17 cellular contexts compared by ENCODE assay signal in genomic region chr2:240730506-240731326, GRCh38. TPM values are rescaled to one million over a fixed set of nuclear protein-coding genes. Genes with fewer than 3 reads are reported as not detected.
DNase-seq lines count a peak whose midpoint lies in the region; ATAC-seq, FAIRE-seq and TF ChIP-seq lines count a peak whose summit lies in the region.
"Had no signal": no experiment of that assay in that cellular context is flagged by ENCODE, and none has a peak within 500 bp of the region (broad histone marks: within the 10 kb centered on the region; RNA-seq: fewer than 3 reads in every experiment).

No MANE protein-coding gene starts in this region.

- H2AFZ ChIP-seq in IMR-90 (replicated peaks; ENCODE audit: low read length, poor library complexity) (peak overlapping the region; percentile 23), neural progenitor cell (replicated peaks) (no peak overlapping the region)

- no peak overlapping the region for H3K18ac ChIP-seq in IMR-90 (ENCODE audit: low read depth, low read length)

- DNase-seq in IMR-90 = no peak
- no peak for DNase-seq in dorsolateral prefrontal cortex
- DNase-seq in neural progenitor cell (ENCODE audit: low spot score) = no peak
- DNase-seq in mesenteric fat pad (ENCODE audit: low spot score) = no peak
- DNase-seq in small intestine = no peak
- no peak for DNase-seq in tibial nerve (ENCODE audit: low spot score in 2 of 2)
- DNase-seq: AML-193; CD4-positive, alpha-beta memory T cell; H7; Kasumi-1; NCI-H1417; NCI-H2029 treated with DMSO at 0.1 percent for 48 hours; NCI-H526; OCI-M1 had no signal

- peaks cover 0 to 21% (median 0%) of the 10 kb centered on the region in 11 experiments; a peak in 6 of 22 replicates for H4K20me1 ChIP-seq in BLaER1 treated with 17β-estradiol and CSF1 and Interleukin-3, amounts not matched to agents 10 nM and 100 nM
- H4K20me1 ChIP-seq in IMR-90 (ENCODE audit: insufficient read depth, low read length) (no peaks in the 10 kb centered on the region; the same call in 1 of the 2 replicates), neural progenitor cell (ENCODE audit: low read depth) (no peaks in the 10 kb centered on the region)

- peak overlapping the region; percentile 7 to 89 (median 77); a peak in 21 of 22 replicates for H3K4me2 ChIP-seq in BLaER1 treated with 17β-estradiol and CSF1 and Interleukin-3, amounts not matched to agents 10 nM and 100 nM
- no peak overlapping the region for H3K4me2 ChIP-seq in IMR-90 (ENCODE audit: low read depth, low read length)
- H3K4me2 ChIP-seq in neural progenitor cell = no peak overlapping the region

- H3K9me3 ChIP-seq in BLaER1 treated with 17β-estradiol and CSF1 and Interleukin-3, amounts not matched to agents 10 nM and 100 nM (replicated peaks in 1 of 11) = no peaks in the 10 kb centered on the region
- H3K9me3 ChIP-seq in IMR-90 (ENCODE audit: control insufficient read depth, insufficient read depth, low read length) (no peaks in the 10 kb centered on the region), neural progenitor cell (ENCODE audit: low read depth) (no peaks in the 10 kb centered on the region), small intestine (ENCODE audit: control insufficient read depth, low read depth) (no peaks in the 10 kb centered on the region), tibial nerve (no peaks in the 10 kb centered on the region)

- H3K4me1 Mint-ChIP-seq in neural progenitor cell = peaks cover 3% of the 10 kb centered on the region
- H3K4me1 Mint-ChIP-seq: CD4-positive, alpha-beta memory T cell had no signal

- H3K79me1 ChIP-seq in IMR-90 (ENCODE audit: low read depth in 1 of 2, low read length in 2 of 2) = no peaks in the 10 kb centered on the region

- dilution Hi-C loops in IMR-90 (cut with HindIII; ENCODE audit: low sequenced_read_pairs, unreplicated experiment) = no loop called here

- H2AK5ac ChIP-seq in IMR-90 (ENCODE audit: low read depth, low read length) = no peak overlapping the region

- no peak overlapping the region for H4K5ac ChIP-seq in IMR-90 (ENCODE audit: low read depth, low read length)

- CTCF ChIA-PET in IMR-90 (lab: Yijun Ruan, JAX) = no interaction called here

- 45% methylated on average over 4 of the region's 11 CpGs; no CpG with 5 or more reads in 1 of the 2 experiments for WGBS in IMR-90 (ENCODE audit: extremely low coverage in 2 of 2, insufficient read length in 1 of 2), 2 experiments
- WGBS in small intestine, 3 donors = 67 to 73% (median 73%) methylated on average over 11 of the region's 11 CpGs
- 60 to 63% methylated on average over 7 to 9 of the region's 11 CpGs for WGBS in tibial nerve, 2 donors

- no peak overlapping the region for H2BK120ac ChIP-seq in IMR-90 (ENCODE audit: low read depth, low read length)

- ATAC-seq in IMR-90 (ENCODE audit: low read depth) (peak; percentile 50), HG03354 (IDR thresholded peaks at IDR 0.05; ENCODE audit: poor library complexity, severe bottlenecking, unreplicated experiment) (no peak)

- no peak overlapping the region for H4K8ac ChIP-seq in IMR-90 (ENCODE audit: low read depth in 2 of 2, low read length in 2 of 2)

- H3K4me3 Mint-ChIP-seq in neural progenitor cell = no peak overlapping the region
- H3K4me3 Mint-ChIP-seq: CD4-positive, alpha-beta memory T cell had no signal

- no peak for FAIRE-seq in small intestine (lab: Jason Lieb, UNC)

- no peak for TF ChIP-seq EP300 in tibial nerve (IDR thresholded peaks at IDR 0.05)

- H3F3A ChIP-seq in neural progenitor cell (ENCODE audit: low read depth) = no peaks in the 10 kb centered on the region

- H2AK9ac ChIP-seq in IMR-90 (replicated peaks; ENCODE audit: low read depth, low read length, poor library complexity) = no peak overlapping the region

- intact Hi-C loops in IMR-90 (cut with micrococcal nuclease) = no loop called here
- intact Hi-C loops in dorsolateral prefrontal cortex (cut with DNase I) = no loop called here

- in situ Hi-C loops in IMR-90 (cut with MboI; ENCODE audit: low sequenced_read_pairs) = no loop called here

- no peak overlapping the region for H3K23ac ChIP-seq in IMR-90 (ENCODE audit: low read depth, low read length)

- BruUV-seq in IMR-90 (replicated peaks; lab: Mats Ljungman, UMichigan) = no TSS peak

- no peak overlapping the region for H4K91ac ChIP-seq in IMR-90 (ENCODE audit: insufficient read depth, low read depth, low read length)

- H2BK15ac ChIP-seq in IMR-90 (ENCODE audit: low read depth, low read length) = no peak overlapping the region

- H3K9me1 ChIP-seq in IMR-90 (ENCODE audit: insufficient read depth, low read length) = no peaks in the 10 kb centered on the region

- H3K27ac Mint-ChIP-seq in neural progenitor cell = peak overlapping the region; percentile 86
- H3K27ac Mint-ChIP-seq: CD4-positive, alpha-beta memory T cell had no signal

- no peaks in the 10 kb centered on the region for H3K36me3 Mint-ChIP-seq in neural progenitor cell
- H3K36me3 Mint-ChIP-seq: CD4-positive, alpha-beta memory T cell had no signal

- no peak overlapping the region for H3K4me3 ChIP-seq in BLaER1 treated with 17β-estradiol and CSF1 and Interleukin-3, amounts not matched to agents 10 nM and 100 nM
- no peak overlapping the region for H3K4me3 ChIP-seq in IMR-90 (ENCODE audit: insufficient read depth, low read depth, low read length)
- no peak overlapping the region for H3K4me3 ChIP-seq in dorsolateral prefrontal cortex
- no peak overlapping the region for H3K4me3 ChIP-seq in neural progenitor cell
- no peak overlapping the region for H3K4me3 ChIP-seq in small intestine (ENCODE audit: low read depth in 1 of 2, low read length in 2 of 2)
- no peak overlapping the region for H3K4me3 ChIP-seq in tibial nerve

- no peak overlapping the region for H3K4ac ChIP-seq in IMR-90 (ENCODE audit: low read depth, low read length)

- H2BK5ac ChIP-seq in IMR-90 (ENCODE audit: low read depth, low read length, poor library complexity, severe bottlenecking) = no peak overlapping the region

- H3K27me3 ChIP-seq in BLaER1 treated with 17β-estradiol and CSF1 and Interleukin-3, amounts not matched to agents 10 nM and 100 nM = peaks cover 0 to 18% (median 0%) of the 10 kb centered on the region in 11 experiments; a peak in 8 of 22 replicates
- peaks cover 34% of the 10 kb centered on the region for H3K27me3 ChIP-seq in IMR-90 (ENCODE audit: control insufficient read depth, insufficient read depth, low read length)
- no peaks in the 10 kb centered on the region for H3K27me3 ChIP-seq in dorsolateral prefrontal cortex
- no peaks in the 10 kb centered on the region for H3K27me3 ChIP-seq in neural progenitor cell
- no peaks in the 10 kb centered on the region for H3K27me3 ChIP-seq in small intestine (ENCODE audit: control insufficient read depth in 2 of 2, insufficient read depth in 2 of 2, low read length in 2 of 2)
- H3K27me3 ChIP-seq in tibial nerve = peaks cover 0 to 22% of the 10 kb centered on the region in 2 donors

- H3K79me2 ChIP-seq in neural progenitor cell (ENCODE audit: low read depth) = no peaks in the 10 kb centered on the region

- peaks cover 28 to 70% (median 63%) of the 10 kb centered on the region in 10 experiments for H3K4me1 ChIP-seq in BLaER1 treated with 17β-estradiol and CSF1 and Interleukin-3, amounts not matched to agents 10 nM and 100 nM
- H3K4me1 ChIP-seq in IMR-90 (ENCODE audit: control insufficient read depth, insufficient read depth, low read length) (no peaks in the 10 kb centered on the region; the same call in 1 of the 2 replicates), neural progenitor cell (no peaks in the 10 kb centered on the region), small intestine (ENCODE audit: control insufficient read depth in 2 of 2, insufficient read depth in 1 of 2, low read depth in 1 of 2, low read length in 1 of 2) (no peaks in the 10 kb centered on the region), tibial nerve (no peaks in the 10 kb centered on the region)

- no peak overlapping the region for H2BK20ac ChIP-seq in IMR-90 (ENCODE audit: low read depth, low read length)

- no peaks in the 10 kb centered on the region for H3K9me3 Mint-ChIP-seq in neural progenitor cell
- H3K9me3 Mint-ChIP-seq: CD4-positive, alpha-beta memory T cell had no signal

- no peak overlapping the region for H3K14ac ChIP-seq in IMR-90 (replicated peaks; ENCODE audit: low read depth, low read length)

- peak overlapping the region in 6 of 11 experiments; percentile 20 to 73 (median 46); a peak in 10 of 22 replicates for H3K9ac ChIP-seq in BLaER1 treated with 17β-estradiol and CSF1 and Interleukin-3, amounts not matched to agents 10 nM and 100 nM
- H3K9ac ChIP-seq in IMR-90 (ENCODE audit: low read depth, low read length) (no peak overlapping the region), neural progenitor cell (no peak overlapping the region)

- H3K36me3 ChIP-seq in BLaER1 treated with 17β-estradiol and CSF1 and Interleukin-3, amounts not matched to agents 10 nM and 100 nM = no peaks in the 10 kb centered on the region
- H3K36me3 ChIP-seq in IMR-90 (ENCODE audit: control insufficient read depth, insufficient read depth, low read length) (no peaks in the 10 kb centered on the region), neural progenitor cell (no peaks in the 10 kb centered on the region), small intestine (ENCODE audit: control insufficient read depth in 2 of 2, insufficient read depth in 2 of 2, low read length in 2 of 2) (no peaks in the 10 kb centered on the region), tibial nerve (peaks cover 0 to 13% (median 0%) of the 10 kb centered on the region in 3 donors)

- POLR2A ChIA-PET in IMR-90 (lab: Charles Lee; ENCODE audit: unreplicated experiment) = no interaction called here

- TF ChIP-seq RAD21 in IMR-90 (IDR thresholded peaks at IDR 0.05; ENCODE audit: low read length) = no peak

- TF ChIP-seq CTCF in IMR-90 (conservative IDR thresholded peaks at IDR 0.05; ENCODE audit: low read depth, low read length) = no peak
- TF ChIP-seq CTCF in dorsolateral prefrontal cortex (IDR thresholded peaks at IDR 0.05 in 54 of 56, conservative IDR thresholded peaks at IDR 0.05 in 2 of 56; ENCODE audit: low read depth in 1 of 56, partially characterized antibody in 56 of 56) = no peak
- no peak for TF ChIP-seq CTCF in neural progenitor cell (IDR thresholded peaks at IDR 0.05)
- no peak for TF ChIP-seq CTCF in tibial nerve (IDR thresholded peaks at IDR 0.05)

- H3K56ac ChIP-seq in IMR-90 (ENCODE audit: extremely low read depth, insufficient read depth, low read length) = no peak overlapping the region

- TF ChIP-seq POLR2A in IMR-90 (IDR thresholded peaks at IDR 0.05; ENCODE audit: low read depth, low read length) (no peak), tibial nerve (IDR thresholded peaks at IDR 0.05) (no peak)

- H3K27ac ChIP-seq in BLaER1 treated with 17β-estradiol and CSF1 and Interleukin-3, amounts not matched to agents 10 nM and 100 nM = peak overlapping the region in 8 of 11 experiments; percentile 6 to 83 (median 56); a peak in 15 of 22 replicates
- H3K27ac ChIP-seq in IMR-90 (ENCODE audit: insufficient read depth, low read length) = no peak overlapping the region
- peak overlapping the region in 49 of 59 donors; percentile 1 to 76 (median 58) for H3K27ac ChIP-seq in dorsolateral prefrontal cortex
- no peak overlapping the region for H3K27ac ChIP-seq in neural progenitor cell
- no peak overlapping the region for H3K27ac ChIP-seq in small intestine (ENCODE audit: low read depth in 1 of 2, low read length in 1 of 2)
- H3K27ac ChIP-seq in tibial nerve = no peak overlapping the region

- peaks cover 4% of the 10 kb centered on the region for H3K27me3 Mint-ChIP-seq in neural progenitor cell (ENCODE audit: insufficient read depth, low read depth)
- H3K27me3 Mint-ChIP-seq: CD4-positive, alpha-beta memory T cell had no signal

RNA-seq across cellular contexts. Expression of gene AQP12A, which starts 39.0 kb away (rescaled TPM):
- total RNA-seq in IMR-90 (2012; rRNA removed) = not detected in 2 replicates
- polyA plus RNA-seq in IMR-90 (2012; rRNA removed) = not detected in 2 replicates
- polyA plus RNA-seq in IMR-90 (2012; cell fraction: cytosol; rRNA removed) = not detected in 2 replicates
- not detected in 2 replicates for polyA plus RNA-seq in IMR-90 (2012; cell fraction: nucleus; rRNA removed; ENCODE audit: low replicate concordance)
- not detected for total RNA-seq in dorsolateral prefrontal cortex
- not detected in 2 replicates for total RNA-seq in neural progenitor cell (ENCODE audit: low replicate concordance)
- not detected for total RNA-seq in mesenteric fat pad
- 1 to 10 TPM in 2 of 3 donors, not detected in 1; 1.2 to 3.4 TPM for polyA plus RNA-seq in small intestine
- 1 to 10 TPM in 1 of 4 donors, not detected in 3; 1.2 TPM for total RNA-seq in tibial nerve
- total RNA-seq: CD4-positive, alpha-beta memory T cell; Daoy; H7 had no signal
- polyA plus RNA-seq: CD4-positive, alpha-beta memory T cell had no signal

RNA-seq across cellular contexts. Expression of gene AQP12B, which starts 48.0 kb away (rescaled TPM):
- total RNA-seq in IMR-90 (2012; rRNA removed) (not detected in 2 replicates), dorsolateral prefrontal cortex (not detected), neural progenitor cell (ENCODE audit: low replicate concordance) (not detected in 2 replicates), mesenteric fat pad (not detected), tibial nerve (under 1 TPM in 1 of 4 donors, not detected in 3; 0.22 TPM)
- polyA plus RNA-seq in IMR-90 (2012; rRNA removed) (not detected in 2 replicates), small intestine (1 to 10 TPM in 1 of 3 donors, not detected in 2; 1.3 TPM)
- not detected in 2 replicates for polyA plus RNA-seq in IMR-90 (2012; cell fraction: cytosol; rRNA removed)
- polyA plus RNA-seq in IMR-90 (2012; cell fraction: nucleus; rRNA removed; ENCODE audit: low replicate concordance) = not detected in 2 replicates
- total RNA-seq: CD4-positive, alpha-beta memory T cell; Daoy; H7 had no signal
- polyA plus RNA-seq: CD4-positive, alpha-beta memory T cell had no signal

Comparison
In these comparisons a context has a peak if more than half of its experiments do, and no peak if none do; other contexts are left out.
1. H3K27ac ChIP-seq: peak in BLaER1 treated with 17β-estradiol and CSF1 and Interleukin-3, amounts not matched to agents 10 nM and 100 nM (8 of 11) and dorsolateral prefrontal cortex (49 of 59); none in IMR-90 (single experiment), neural progenitor cell (single experiment), small intestine (0 of 2) and tibial nerve (0 of 4).
2. H3K4me2 ChIP-seq: peak in BLaER1 treated with 17β-estradiol and CSF1 and Interleukin-3, amounts not matched to agents 10 nM and 100 nM (11 of 11); none in IMR-90 (single experiment) and neural progenitor cell (single experiment).
3. H3K9ac ChIP-seq: peak in BLaER1 treated with 17β-estradiol and CSF1 and Interleukin-3, amounts not matched to agents 10 nM and 100 nM (6 of 11); none in IMR-90 (single experiment) and neural progenitor cell (single experiment).